16 cellular contexts compared by ENCODE assay signal in the genomic region with DNA sequence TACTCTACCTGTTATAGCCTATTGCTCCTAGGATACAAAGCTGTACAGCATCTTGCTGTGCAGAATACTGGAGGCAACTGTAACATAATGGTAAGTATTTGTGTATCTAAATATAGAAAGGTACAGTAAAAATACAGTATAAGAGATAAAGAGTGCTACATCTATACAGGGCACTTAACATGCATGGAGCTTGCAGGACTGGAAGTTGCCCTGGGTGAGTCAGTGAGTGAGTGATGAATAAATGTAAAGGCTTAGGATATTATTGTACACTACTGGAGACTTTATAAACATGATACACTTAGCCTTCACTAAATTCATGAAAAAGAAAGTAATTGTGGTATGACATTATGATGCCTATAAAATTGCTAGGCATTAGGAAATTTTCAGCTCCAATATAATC.
A peak's percentile ranks its signal among the peaks of the same experiment; 100 is the strongest.
DNase-seq lines count a peak whose midpoint lies in the region; ATAC-seq and TF ChIP-seq lines count a peak whose summit lies in the region.
"Had no signal": no experiment of that assay in that cellular context is flagged by ENCODE, and none has a peak within 500 bp of the region (broad histone marks: within the 10 kb centered on the region; RNA-seq: fewer than 3 reads in every experiment).

No MANE protein-coding gene starts in this region.

- no peak overlapping the region for H3K4me2 ChIP-seq in SK-N-SH

- H3K27ac Mint-ChIP-seq in progenitor cell of endocrine pancreas: no peak overlapping the region
- H3K27ac Mint-ChIP-seq: CD14-positive monocyte; CD8-positive, alpha-beta memory T cell had no signal

- H3F3A ChIP-seq in SK-N-SH (replicated peaks; ENCODE audit: insufficient read depth): peaks cover 10% of the 10 kb centered on the region

- H3K27ac ChIP-seq in SK-N-SH (ENCODE audit: low read depth in 2 of 2, low read length in 1 of 2) (no peak overlapping the region), Panc1 (ENCODE audit: low read length) (peak overlapping the region; percentile 100)
- H3K27ac ChIP-seq: 22Rv1, SJCRH30 had no signal

- H3K4me1 ChIP-seq in SK-N-SH (ENCODE audit: control insufficient read depth in 1 of 2, insufficient read depth in 2 of 2, low read depth in 1 of 2, low read length in 1 of 2) (peaks cover 0 to 19% of the 10 kb centered on the region in 2 experiments; a peak in 1 of 4 replicates), Panc1 (ENCODE audit: control insufficient read depth, insufficient read depth, low read length) (peaks cover 44% of the 10 kb centered on the region)

- H3K4me3 ChIP-seq in SK-N-SH (ENCODE audit: low read depth in 2 of 2, low read length in 1 of 2) (no peak overlapping the region), Panc1 (ENCODE audit: low read depth in 2 of 2, low read length in 2 of 2) (no peak overlapping the region)
- H3K4me3 ChIP-seq: SJCRH30 had no signal

- H3K36me3 ChIP-seq in SK-N-SH (replicated peaks in 1 of 2; ENCODE audit: control insufficient read depth in 1 of 2, insufficient read depth in 2 of 2, low read length in 1 of 2) (no peaks in the 10 kb centered on the region), Panc1 (ENCODE audit: control insufficient read depth, insufficient read depth, low read length) (no peaks in the 10 kb centered on the region)
- H3K36me3 ChIP-seq: BE2C, SJCRH30 had no signal

- H3K79me2 ChIP-seq in SK-N-SH (ENCODE audit: insufficient read depth): no peaks in the 10 kb centered on the region

- CTCF ChIA-PET in SK-N-SH (lab: Yijun Ruan, JAX) (interaction anchor here (1.2 to 2.2 kb wide), 5 partner anchors 11 to 299 kb away, joined by 3 to 5 read pairs (median 3); no protein-coding TSS in a partner anchor), Panc1 (lab: Charles Lee) (interaction anchor here (1.1 kb wide), 1 partner anchor 30 kb away, joined by 3 read pairs; no protein-coding TSS in a partner anchor)

- no peaks in the 10 kb centered on the region for H3K9me3 ChIP-seq in SK-N-SH
- H3K9me3 ChIP-seq in Panc1 (ENCODE audit: control insufficient read depth, insufficient read depth, low read depth, low read length): no peaks in the 10 kb centered on the region
- H3K9me3 ChIP-seq: BE2C, SJCRH30 had no signal

- TF ChIP-seq RAD21 in SK-N-SH (IDR thresholded peaks at IDR 0.05; ENCODE audit: low read length): no peak

- H3K36me3 Mint-ChIP-seq in progenitor cell of endocrine pancreas (ENCODE audit: insufficient read depth): no peaks in the 10 kb centered on the region
- H3K36me3 Mint-ChIP-seq: CD14-positive monocyte; CD8-positive, alpha-beta memory T cell had no signal

- ATAC-seq in SK-N-SH treated with all-trans-retinoic acid at 6 μM for 48 hours (peak; percentile 21; the same call in 1 of the 3 replicates), Panc1 (no peak)

- POLR2A ChIA-PET in SK-N-SH (lab: Yijun Ruan, JAX) (no interaction called here), Panc1 (lab: Charles Lee) (no interaction called here)

- in situ Hi-C loops in Panc1 (cut with HindIII; ENCODE audit: low pct_unique_long_range_greater_than_20kb, low sequenced_read_pairs): no loop called here

- DNase-seq in SK-N-SH (no peak), Panc1 (ENCODE audit: low read depth, low spot score) (no peak), iris pigment epithelial cell (ENCODE audit: low read depth) (peak; percentile 29), progenitor cell of endocrine pancreas (ENCODE audit: low spot score, unreplicated experiment) (no peak), kidney tubule cell (ENCODE audit: low spot score) (no peak)
- no peak for DNase-seq in activated T-cell treated with anti-CD3 and anti-CD28 coated beads, Interleukin-2, amount 50 U/mL, for 48 hours
- DNase-seq: CD8-positive, alpha-beta memory T cell; KG1; MM.1S; NCI-H524 treated with DMSO at 0.1 percent for 48 hours; NCI-H774 had no signal

- no peaks in the 10 kb centered on the region for H3K9me2 ChIP-seq in SK-N-SH

- BruUV-seq in Panc1 (replicated peaks; lab: Mats Ljungman, UMichigan): no TSS peak

- H3K27me3 ChIP-seq in SK-N-SH (ENCODE audit: insufficient read depth) (no peaks in the 10 kb centered on the region), Panc1 (ENCODE audit: control insufficient read depth, insufficient read depth, low read length) (no peaks in the 10 kb centered on the region)
- H3K27me3 ChIP-seq: BE2C, SJCRH30 had no signal

- peaks cover 2% of the 10 kb centered on the region for H3K27me3 Mint-ChIP-seq in progenitor cell of endocrine pancreas

- H3K9ac ChIP-seq in SK-N-SH: no peak overlapping the region

- no peaks in the 10 kb centered on the region for H3K4me1 Mint-ChIP-seq in progenitor cell of endocrine pancreas (ENCODE audit: low read depth)
- H3K4me1 Mint-ChIP-seq: CD14-positive monocyte; CD8-positive, alpha-beta memory T cell had no signal

- H3K9me3 Mint-ChIP-seq in progenitor cell of endocrine pancreas (ENCODE audit: low read depth): peaks cover 3% of the 10 kb centered on the region

- no peak for TF ChIP-seq CTCF in SK-N-SH (IDR thresholded peaks at IDR 0.05)
- no peak for TF ChIP-seq CTCF in Panc1 (IDR thresholded peaks at IDR 0.05)
- no peak for TF ChIP-seq CTCF in progenitor cell of endocrine pancreas (IDR thresholded peaks at IDR 0.05; ENCODE audit: unreplicated experiment)

- no peak overlapping the region for H3K4me3 Mint-ChIP-seq in progenitor cell of endocrine pancreas (ENCODE audit: low read depth)
- H3K4me3 Mint-ChIP-seq: CD14-positive monocyte; CD8-positive, alpha-beta memory T cell had no signal

- no peak for TF ChIP-seq EP300 in SK-N-SH (IDR thresholded peaks at IDR 0.05; ENCODE audit: borderline replicate concordance in 1 of 2, low read depth in 1 of 2, low read length in 1 of 2)

- H2AFZ ChIP-seq in SK-N-SH (ENCODE audit: low read depth): no peak overlapping the region

- H4K20me1 ChIP-seq in SK-N-SH (ENCODE audit: insufficient read depth): no peaks in the 10 kb centered on the region

- intact Hi-C loops in Panc1 (cut with micrococcal nuclease; ENCODE audit: unreplicated experiment): no loop called here

TF ChIP-seq in SK-N-SH treated with all-trans-retinoic acid at 6 μM for 48 hours, 23 proteins besides CTCF, POLR2A, EP300 and RAD21 (continues in another document):
- TF ChIP-seq TOX (CRISPR knock-in tag; IDR thresholded peaks at IDR 0.05; ENCODE audit: borderline replicate concordance): no peak
- no peak for TF ChIP-seq ZFP3 (CRISPR knock-in tag; IDR thresholded peaks at IDR 0.05)
- TF ChIP-seq OSR1 (CRISPR knock-in tag; IDR thresholded peaks at IDR 0.05): no peak
- TF ChIP-seq, protein P1, sequence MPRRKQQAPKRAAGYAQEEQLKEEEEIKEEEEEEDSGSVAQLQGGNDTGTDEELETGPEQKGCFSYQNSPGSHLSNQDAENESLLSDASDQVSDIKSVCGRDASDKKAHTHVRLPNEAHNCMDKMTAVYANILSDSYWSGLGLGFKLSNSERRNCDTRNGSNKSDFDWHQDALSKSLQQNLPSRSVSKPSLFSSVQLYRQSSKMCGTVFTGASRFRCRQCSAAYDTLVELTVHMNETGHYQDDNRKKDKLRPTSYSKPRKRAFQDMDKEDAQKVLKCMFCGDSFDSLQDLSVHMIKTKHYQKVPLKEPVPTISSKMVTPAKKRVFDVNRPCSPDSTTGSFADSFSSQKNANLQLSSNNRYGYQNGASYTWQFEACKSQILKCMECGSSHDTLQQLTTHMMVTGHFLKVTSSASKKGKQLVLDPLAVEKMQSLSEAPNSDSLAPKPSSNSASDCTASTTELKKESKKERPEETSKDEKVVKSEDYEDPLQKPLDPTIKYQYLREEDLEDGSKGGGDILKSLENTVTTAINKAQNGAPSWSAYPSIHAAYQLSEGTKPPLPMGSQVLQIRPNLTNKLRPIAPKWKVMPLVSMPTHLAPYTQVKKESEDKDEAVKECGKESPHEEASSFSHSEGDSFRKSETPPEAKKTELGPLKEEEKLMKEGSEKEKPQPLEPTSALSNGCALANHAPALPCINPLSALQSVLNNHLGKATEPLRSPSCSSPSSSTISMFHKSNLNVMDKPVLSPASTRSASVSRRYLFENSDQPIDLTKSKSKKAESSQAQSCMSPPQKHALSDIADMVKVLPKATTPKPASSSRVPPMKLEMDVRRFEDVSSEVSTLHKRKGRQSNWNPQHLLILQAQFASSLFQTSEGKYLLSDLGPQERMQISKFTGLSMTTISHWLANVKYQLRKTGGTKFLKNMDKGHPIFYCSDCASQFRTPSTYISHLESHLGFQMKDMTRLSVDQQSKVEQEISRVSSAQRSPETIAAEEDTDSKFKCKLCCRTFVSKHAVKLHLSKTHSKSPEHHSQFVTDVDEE (CRISPR knock-in tag; IDR thresholded peaks at IDR 0.05): no peak
- no peak for TF ChIP-seq ZNF8 (CRISPR knock-in tag; IDR thresholded peaks at IDR 0.05)
- no peak for TF ChIP-seq RARB (CRISPR knock-in tag; IDR thresholded peaks at IDR 0.05)
- no peak for TF ChIP-seq TCF4 (CRISPR knock-in tag; IDR thresholded peaks at IDR 0.05; ENCODE audit: borderline replicate concordance)

TF ChIP-seq in SK-N-SH, 30 proteins besides CTCF, POLR2A, EP300 and RAD21:
- TF ChIP-seq, protein P2, sequence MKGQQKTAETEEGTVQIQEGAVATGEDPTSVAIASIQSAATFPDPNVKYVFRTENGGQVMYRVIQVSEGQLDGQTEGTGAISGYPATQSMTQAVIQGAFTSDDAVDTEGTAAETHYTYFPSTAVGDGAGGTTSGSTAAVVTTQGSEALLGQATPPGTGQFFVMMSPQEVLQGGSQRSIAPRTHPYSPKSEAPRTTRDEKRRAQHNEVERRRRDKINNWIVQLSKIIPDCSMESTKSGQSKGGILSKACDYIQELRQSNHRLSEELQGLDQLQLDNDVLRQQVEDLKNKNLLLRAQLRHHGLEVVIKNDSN (IDR thresholded peaks at IDR 0.05; ENCODE audit: borderline replicate concordance, low read depth): no peak
- no peak for TF ChIP-seq MEF2A (IDR thresholded peaks at IDR 0.05; ENCODE audit: borderline replicate concordance, low read depth)
- TF ChIP-seq RCOR1 (IDR thresholded peaks at IDR 0.05; ENCODE audit: low read length): no peak
- no peak for TF ChIP-seq FOXM1 (IDR thresholded peaks at IDR 0.05; ENCODE audit: low read depth)
- TF ChIP-seq GABPA (IDR thresholded peaks at IDR 0.05; ENCODE audit: low read depth): no peak
- TF ChIP-seq SIN3A (IDR thresholded peaks at IDR 0.05; ENCODE audit: borderline replicate concordance, low read depth, low read length): no peak
- TF ChIP-seq ELF1 (IDR thresholded peaks at IDR 0.05): no peak
